ENCODE assay signal across 10 cellular contexts in the genomic region with DNA sequence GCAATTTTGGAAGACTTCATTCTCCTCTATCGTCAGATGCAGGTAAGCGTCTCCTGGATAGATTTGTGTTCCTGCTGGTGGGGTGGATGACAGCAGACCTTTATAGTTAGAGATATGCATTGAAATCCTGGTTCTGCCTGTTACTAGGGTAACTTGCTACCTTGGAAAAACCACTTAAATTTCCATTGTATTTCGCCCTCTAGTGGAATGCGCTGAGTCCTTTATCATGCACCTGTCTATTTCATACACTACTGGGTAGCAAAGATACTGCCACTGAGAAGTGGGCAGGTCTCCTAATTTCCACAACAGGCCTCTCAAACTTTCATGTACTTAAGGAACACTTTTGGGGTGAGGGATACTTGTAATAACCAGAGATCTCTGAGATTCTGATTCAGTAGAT.
A peak's percentile ranks its signal among the peaks of the same experiment; 100 is the strongest.
DNase-seq lines count a peak whose midpoint lies in the region; ATAC-seq and TF ChIP-seq lines count a peak whose summit lies in the region.
"Had no signal": no experiment of that assay in that cellular context is flagged by ENCODE, and none has a peak within 500 bp of the region (broad histone marks: within the 10 kb centered on the region; RNA-seq: fewer than 3 reads in every experiment).

No MANE protein-coding gene starts in this region.

- TF ChIP-seq CTCF in HFF-Myc (IDR thresholded peaks at IDR 0.05; ENCODE audit: low read depth, low read length, missing control alignments) (peak; percentile 23), WTC11 (IDR thresholded peaks at IDR 0.05) (no peak)

- no peak overlapping the region for H3K4me3 ChIP-seq in HFF-Myc (replicated peaks; ENCODE audit: low read depth, low read length)
- H3K4me3 ChIP-seq: pancreas had no signal

- intact Hi-C loops in left ventricle myocardium superior (cut with micrococcal nuclease) = no loop called here

- POLR2A ChIA-PET in WTC11 (lab: Charles Lee) = no interaction called here

- ATAC-seq in WTC11 (peak; percentile 90), HG03342 (IDR thresholded peaks at IDR 0.05; ENCODE audit: unreplicated experiment) (no peak), left ventricle myocardium superior (no peak), GM19467 (IDR thresholded peaks at IDR 0.05; ENCODE audit: unreplicated experiment) (no peak)
- ATAC-seq in effector memory CD8-positive, alpha-beta T cell (replicated peaks) = no peak

- H3K27me3 Mint-ChIP-seq in WTC11 (ENCODE audit: low read depth) = no peaks in the 10 kb centered on the region
- no peaks in the 10 kb centered on the region for H3K27me3 Mint-ChIP-seq in effector memory CD8-positive, alpha-beta T cell

- H3K4me3 Mint-ChIP-seq in WTC11 = no peak overlapping the region
- no peak overlapping the region for H3K4me3 Mint-ChIP-seq in effector memory CD8-positive, alpha-beta T cell

- peaks cover 23% of the 10 kb centered on the region for H3K9me3 Mint-ChIP-seq in WTC11
- H3K9me3 Mint-ChIP-seq in effector memory CD8-positive, alpha-beta T cell = no peaks in the 10 kb centered on the region

- DNase-seq in COLO829 (ENCODE audit: low spot score) (peak; percentile 32), HFF-Myc (ENCODE audit: extremely low read depth, low read depth) (peak; percentile 2), WTC11 (ENCODE audit: low spot score) (peak; percentile 15), iris pigment epithelial cell (ENCODE audit: low read depth) (peak; percentile 44), left ventricle myocardium superior (no peak)
- DNase-seq in effector memory CD8-positive, alpha-beta T cell = no peak
- DNase-seq: GF-D8 had no signal

- H3K36me3 Mint-ChIP-seq in WTC11 = no peaks in the 10 kb centered on the region
- H3K36me3 Mint-ChIP-seq in effector memory CD8-positive, alpha-beta T cell (ENCODE audit: insufficient read depth) = no peaks in the 10 kb centered on the region

- no peaks in the 10 kb centered on the region for H3K4me1 Mint-ChIP-seq in WTC11
- H3K4me1 Mint-ChIP-seq in effector memory CD8-positive, alpha-beta T cell (ENCODE audit: low read depth in 2 of 2) = peaks cover 0 to 3% of the 10 kb centered on the region in 2 donors

- CTCF ChIA-PET in WTC11 (lab: Charles Lee) = no interaction called here

- H3K27ac Mint-ChIP-seq in WTC11 = no peak overlapping the region
- H3K27ac Mint-ChIP-seq in effector memory CD8-positive, alpha-beta T cell = no peak overlapping the region

TF ChIP-seq in WTC11, 78 proteins besides CTCF, POLR2A, EP300 and RAD21:
- TF ChIP-seq TP53 (CRISPR knock-in tag; IDR thresholded peaks at IDR 0.05) = no peak
- TF ChIP-seq E2F4 (CRISPR knock-in tag; IDR thresholded peaks at IDR 0.05; ENCODE audit: borderline replicate concordance, low read depth) = no peak
- TF ChIP-seq SMAD4 (CRISPR knock-in tag; IDR thresholded peaks at IDR 0.05) = no peak
- no peak for TF ChIP-seq ZSCAN18 (CRISPR knock-in tag; IDR thresholded peaks at IDR 0.05)
- TF ChIP-seq, protein P1, sequence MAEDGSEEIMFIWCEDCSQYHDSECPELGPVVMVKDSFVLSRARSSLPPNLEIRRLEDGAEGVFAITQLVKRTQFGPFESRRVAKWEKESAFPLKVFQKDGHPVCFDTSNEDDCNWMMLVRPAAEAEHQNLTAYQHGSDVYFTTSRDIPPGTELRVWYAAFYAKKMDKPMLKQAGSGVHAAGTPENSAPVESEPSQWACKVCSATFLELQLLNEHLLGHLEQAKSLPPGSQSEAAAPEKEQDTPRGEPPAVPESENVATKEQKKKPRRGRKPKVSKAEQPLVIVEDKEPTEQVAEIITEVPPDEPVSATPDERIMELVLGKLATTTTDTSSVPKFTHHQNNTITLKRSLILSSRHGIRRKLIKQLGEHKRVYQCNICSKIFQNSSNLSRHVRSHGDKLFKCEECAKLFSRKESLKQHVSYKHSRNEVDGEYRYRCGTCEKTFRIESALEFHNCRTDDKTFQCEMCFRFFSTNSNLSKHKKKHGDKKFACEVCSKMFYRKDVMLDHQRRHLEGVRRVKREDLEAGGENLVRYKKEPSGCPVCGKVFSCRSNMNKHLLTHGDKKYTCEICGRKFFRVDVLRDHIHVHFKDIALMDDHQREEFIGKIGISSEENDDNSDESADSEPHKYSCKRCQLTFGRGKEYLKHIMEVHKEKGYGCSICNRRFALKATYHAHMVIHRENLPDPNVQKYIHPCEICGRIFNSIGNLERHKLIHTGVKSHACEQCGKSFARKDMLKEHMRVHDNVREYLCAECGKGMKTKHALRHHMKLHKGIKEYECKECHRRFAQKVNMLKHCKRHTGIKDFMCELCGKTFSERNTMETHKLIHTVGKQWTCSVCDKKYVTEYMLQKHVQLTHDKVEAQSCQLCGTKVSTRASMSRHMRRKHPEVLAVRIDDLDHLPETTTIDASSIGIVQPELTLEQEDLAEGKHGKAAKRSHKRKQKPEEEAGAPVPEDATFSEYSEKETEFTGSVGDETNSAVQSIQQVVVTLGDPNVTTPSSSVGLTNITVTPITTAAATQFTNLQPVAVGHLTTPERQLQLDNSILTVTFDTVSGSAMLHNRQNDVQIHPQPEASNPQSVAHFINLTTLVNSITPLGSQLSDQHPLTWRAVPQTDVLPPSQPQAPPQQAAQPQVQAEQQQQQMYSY (CRISPR knock-in tag; IDR thresholded peaks at IDR 0.05) = no peak
- no peak for TF ChIP-seq EMX1 (CRISPR knock-in tag; IDR thresholded peaks at IDR 0.05)
- TF ChIP-seq, protein P2, sequence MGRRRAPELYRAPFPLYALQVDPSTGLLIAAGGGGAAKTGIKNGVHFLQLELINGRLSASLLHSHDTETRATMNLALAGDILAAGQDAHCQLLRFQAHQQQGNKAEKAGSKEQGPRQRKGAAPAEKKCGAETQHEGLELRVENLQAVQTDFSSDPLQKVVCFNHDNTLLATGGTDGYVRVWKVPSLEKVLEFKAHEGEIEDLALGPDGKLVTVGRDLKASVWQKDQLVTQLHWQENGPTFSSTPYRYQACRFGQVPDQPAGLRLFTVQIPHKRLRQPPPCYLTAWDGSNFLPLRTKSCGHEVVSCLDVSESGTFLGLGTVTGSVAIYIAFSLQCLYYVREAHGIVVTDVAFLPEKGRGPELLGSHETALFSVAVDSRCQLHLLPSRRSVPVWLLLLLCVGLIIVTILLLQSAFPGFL (CRISPR knock-in tag; IDR thresholded peaks at IDR 0.05; ENCODE audit: borderline replicate concordance) = no peak
- TF ChIP-seq TEAD1 (CRISPR knock-in tag; IDR thresholded peaks at IDR 0.05) = no peak
- no peak for TF ChIP-seq FOXP1 (CRISPR knock-in tag; IDR thresholded peaks at IDR 0.05; ENCODE audit: borderline replicate concordance)
- TF ChIP-seq RELA (CRISPR knock-in tag; IDR thresholded peaks at IDR 0.05; ENCODE audit: borderline replicate concordance) = no peak
TF ChIP-seq in WTC11: peak in this region for 0.

Comparison
In these comparisons a context has a peak if more than half of its experiments do, and no peak if none do; other contexts are left out.
1. DNase-seq: peak in COLO829 (single experiment), HFF-Myc (single experiment), WTC11 (single experiment) and iris pigment epithelial cell (single experiment); none in effector memory CD8-positive, alpha-beta T cell (0 of 3) and left ventricle myocardium superior (single experiment).